Comparison of ENCODE assay signal across 1 cellular context in genomic region chr7:54252256-54253035, GRCh38.
TF ChIP-seq lines count a peak whose summit lies in the region.

No MANE protein-coding gene starts in this region.

TF ChIP-seq in liver, 16 proteins besides CTCF, POLR2A, EP300 and RAD21 (continued from another document):
- no peak for TF ChIP-seq REST (IDR thresholded peaks at IDR 0.05)
- no peak for TF ChIP-seq TAF1 (conservative IDR thresholded peaks at IDR 0.05)
- no peak for TF ChIP-seq NR2F2 (IDR thresholded peaks at IDR 0.05)
- TF ChIP-seq EGR1 (IDR thresholded peaks at IDR 0.05; ENCODE audit: low read depth in 2 of 2) = no peak
- TF ChIP-seq MAX (IDR thresholded peaks at IDR 0.05) = no peak
- no peak for TF ChIP-seq ATF3 (IDR thresholded peaks at IDR 0.05)
- TF ChIP-seq YY1 (IDR thresholded peaks at IDR 0.05) = no peak
- peak in 1 of 2 donors; percentile 50 for TF ChIP-seq RXRA (IDR thresholded peaks at IDR 0.05)
